ENCODE assay signal across 5 cellular contexts in genomic region chr12:68075416-68075815, GRCh38.
"Had no signal": no experiment of that assay in that cellular context is flagged by ENCODE, and none has a peak within 500 bp of the region (broad histone marks: within the 10 kb centered on the region; RNA-seq: fewer than 3 reads in every experiment).

No MANE protein-coding gene starts in this region.

- H3K4me2 ChIP-seq: GM23338 had no signal

- H3K4me3 ChIP-seq: GM23338, K562 had no signal

- H3K4me3 Mint-ChIP-seq: GM23338, H9 had no signal

- H3K27ac Mint-ChIP-seq: GM23338, H9 had no signal

- ATAC-seq: GM23338, K562 had no signal

- H2AFZ ChIP-seq: GM23338 had no signal

- DNase-seq: H9, HCEC 1CT, IMR-90 had no signal

- H3K9me3 Mint-ChIP-seq: GM23338, H9 had no signal
